ENCODE assay signal across 26 cellular contexts in the genomic region with DNA sequence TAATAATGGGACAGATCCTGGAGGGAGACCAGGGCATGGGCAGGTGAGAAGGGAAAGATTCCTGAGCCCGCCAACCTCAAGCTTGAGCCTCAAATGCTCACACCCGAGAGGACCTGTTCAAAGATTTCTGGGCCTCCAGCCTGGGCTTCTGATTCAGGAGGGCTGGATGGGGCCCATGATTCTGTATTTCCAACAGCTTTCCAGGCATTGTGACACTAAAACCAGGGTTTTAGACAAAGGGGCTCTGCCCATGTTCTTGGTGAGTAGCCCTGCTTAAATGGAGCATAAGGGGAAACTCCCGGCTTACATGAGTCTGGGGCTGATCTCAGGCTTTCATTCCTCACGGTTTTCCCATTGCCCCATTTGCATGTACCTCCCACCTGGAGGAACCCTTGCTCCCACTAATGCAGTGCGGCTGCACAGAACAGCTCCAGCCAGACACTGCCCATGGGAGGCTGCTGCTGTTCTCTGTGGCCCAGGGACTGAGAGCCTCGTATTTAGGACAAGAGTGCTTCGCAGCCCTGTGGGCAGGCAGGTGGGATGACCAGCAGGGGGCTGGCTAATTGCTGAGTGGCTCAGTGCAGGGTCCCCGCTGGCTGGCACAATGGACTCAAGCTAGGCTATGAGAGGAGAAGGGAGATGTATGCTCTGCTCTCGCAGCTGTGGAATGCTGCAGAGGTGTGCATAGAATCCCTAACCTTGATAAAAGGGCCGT.
DNase-seq lines count a peak whose midpoint lies in the region; ATAC-seq and TF ChIP-seq lines count a peak whose summit lies in the region.
"Had no signal": no experiment of that assay in that cellular context is flagged by ENCODE, and none has a peak within 500 bp of the region (broad histone marks: within the 10 kb centered on the region; RNA-seq: fewer than 3 reads in every experiment).

No MANE protein-coding gene starts in this region.

- no peak overlapping the region for H3K4me3 ChIP-seq in HCT116 (replicated peaks in 1 of 2; ENCODE audit: low read depth in 1 of 2, low read length in 2 of 2)
- H3K4me3 ChIP-seq: MG63, psoas muscle, smooth muscle cell, tibial nerve had no signal

- no peak overlapping the region for H3K9ac ChIP-seq in HCT116 (ENCODE audit: low read length)

- CTCF ChIA-PET in Calu3 (lab: Charles Lee) (no interaction called here), HCT116 (lab: Charles Lee) (no interaction called here)

- H3K4me3 Mint-ChIP-seq in Calu3 (ENCODE audit: low read depth, unreplicated experiment) = no peak overlapping the region
- H3K4me3 Mint-ChIP-seq in nephron progenitor cell = no peak overlapping the region
- H3K4me3 Mint-ChIP-seq: brain; IgD-negative memory B cell; natural killer cell treated with Interleukin-12 subunit alpha and Interleukin-12 subunit beta and Interleukin-15 and Interleukin-18, amount 100 ng/mL, for 72 hours had no signal

- DNase-seq in Calu3 (peak; percentile 39), HCT116 (ENCODE audit: low read depth, low spot score) (no peak), SK-N-DZ (ENCODE audit: low spot score) (peak; percentile 31), nephron progenitor cell (peak; percentile 28), NK-92 (lab: John Stamatoyannopoulos, UW; ENCODE audit: unreplicated experiment) (no peak), NCI-H128 (lab: John Stamatoyannopoulos, UW; ENCODE audit: unreplicated experiment) (no peak), ureter (ENCODE audit: low spot score) (no peak)
- DNase-seq: activated gamma-delta T cell; AML-193; effector CD8-positive, alpha-beta T cell; EL; MG63; midbrain; NCI-H187; NCI-H510A treated with DMSO at 0.1 percent for 48 hours; psoas muscle; stimulated activated CD4-positive, alpha-beta T cell treated with anti-CD3 and anti-CD28 coated beads, Interleukin-2, amount 100 ng/mL, for 48 hours; stimulated activated naive CD8-positive, alpha-beta T cell treated with anti-CD3 and anti-CD28 coated beads, Interleukin-15, Interleukin-2, amounts not matched to agents 100 U/mL and 50 U/mL, for 24 hours; T-helper 2 cell had no signal

- no peak overlapping the region for H3K4me2 ChIP-seq in HCT116 (ENCODE audit: low read length)
- H3K4me2 ChIP-seq: smooth muscle cell had no signal

- TF ChIP-seq POLR2A in HCT116 (IDR thresholded peaks at IDR 0.05; ENCODE audit: borderline replicate concordance, extremely low read depth, insufficient read depth, insufficient read length) = no peak

- H3K27me3 Mint-ChIP-seq in Calu3 (ENCODE audit: unreplicated experiment) (peaks cover 11% of the 10 kb centered on the region), nephron progenitor cell (ENCODE audit: low read depth, poor library complexity) (peaks cover 3% of the 10 kb centered on the region)
- H3K27me3 Mint-ChIP-seq: brain; IgD-negative memory B cell; natural killer cell treated with Interleukin-12 subunit alpha and Interleukin-12 subunit beta and Interleukin-15 and Interleukin-18, amount 100 ng/mL, for 72 hours had no signal

- no peak overlapping the region for H3K27ac Mint-ChIP-seq in Calu3 (ENCODE audit: unreplicated experiment)
- no peak overlapping the region for H3K27ac Mint-ChIP-seq in nephron progenitor cell
- H3K27ac Mint-ChIP-seq: IgD-negative memory B cell; natural killer cell treated with Interleukin-12 subunit alpha and Interleukin-12 subunit beta and Interleukin-15 and Interleukin-18, amount 100 ng/mL, for 72 hours had no signal

- no peaks in the 10 kb centered on the region for H3K9me2 ChIP-seq in HCT116 (ENCODE audit: insufficient read depth)

- intact Hi-C loops in Calu3 (cut with micrococcal nuclease; ENCODE audit: unreplicated experiment) = no loop called here
- intact Hi-C loops in HCT116 (cut with micrococcal nuclease) = no loop called here

- BruUV-seq in Calu3 (replicated peaks; lab: Mats Ljungman, UMichigan) (no TSS peak), HCT116 (replicated peaks; lab: Mats Ljungman, UMichigan) (no TSS peak)

- no peaks in the 10 kb centered on the region for H3K9me3 Mint-ChIP-seq in Calu3 (ENCODE audit: low read depth, unreplicated experiment)
- no peaks in the 10 kb centered on the region for H3K9me3 Mint-ChIP-seq in nephron progenitor cell
- H3K9me3 Mint-ChIP-seq: brain; natural killer cell treated with Interleukin-12 subunit alpha and Interleukin-12 subunit beta and Interleukin-15 and Interleukin-18, amount 100 ng/mL, for 72 hours had no signal

- H3K9me3 ChIP-seq in HCT116 (ENCODE audit: control insufficient read depth in 1 of 2, insufficient read depth in 1 of 2, low read depth in 1 of 2, low read length in 2 of 2) = no peaks in the 10 kb centered on the region
- H3K9me3 ChIP-seq: MG63, psoas muscle, tibial nerve had no signal

- peak; percentile 50; the same call in 1 of the 2 replicates for ATAC-seq in HCT116
- ATAC-seq: left lobe of liver; psoas muscle; stimulated activated naive CD8-positive, alpha-beta T cell treated with anti-CD3 and anti-CD28 coated beads, Interleukin-15, Interleukin-2, amounts not matched to agents 100 U/mL and 50 U/mL, for 24 hours had no signal

- no peaks in the 10 kb centered on the region for H4K20me1 ChIP-seq in HCT116 (ENCODE audit: insufficient read depth)

- H3K36me3 Mint-ChIP-seq in Calu3 (ENCODE audit: insufficient read depth, unreplicated experiment) (no peaks in the 10 kb centered on the region), nephron progenitor cell (ENCODE audit: low read depth) (no peaks in the 10 kb centered on the region)
- H3K36me3 Mint-ChIP-seq: brain; IgD-negative memory B cell; natural killer cell treated with Interleukin-12 subunit alpha and Interleukin-12 subunit beta and Interleukin-15 and Interleukin-18, amount 100 ng/mL, for 72 hours had no signal

- TF ChIP-seq CTCF in Calu3 (IDR thresholded peaks at IDR 0.05; ENCODE audit: unreplicated experiment) = peak; percentile 45
- peak in 2 of 3 experiments; percentile 16 to 25; a peak in 1 of 6 replicates for TF ChIP-seq CTCF in HCT116 (IDR thresholded peaks at IDR 0.05 in 2 of 3, conservative IDR thresholded peaks at IDR 0.05 in 1 of 3; ENCODE audit: borderline replicate concordance in 1 of 3, insufficient read depth in 1 of 3, low read depth in 2 of 3, low read length in 2 of 3)
- TF ChIP-seq CTCF in nephron progenitor cell (IDR thresholded peaks at IDR 0.05) = peak; percentile 27

- RAD21 ChIA-PET in HCT116 (lab: Charles Lee; ENCODE audit: low non-redundant PET in 1 of 2, low total read pairs in 2 of 2, uncharacterized antibody in 2 of 2, unreplicated experiment in 2 of 2) = no interaction called here

- POLR2A ChIA-PET in HCT116 (lab: Charles Lee) = no interaction called here

- H3K4me1 ChIP-seq in HCT116 (ENCODE audit: control insufficient read depth in 1 of 2, insufficient read depth in 2 of 2, low read length in 2 of 2) = no peaks in the 10 kb centered on the region
- H3K4me1 ChIP-seq: psoas muscle had no signal

- TF ChIP-seq RAD21 in HCT116 (IDR thresholded peaks at IDR 0.05; ENCODE audit: low read depth) = no peak

- H3K79me2 ChIP-seq in HCT116 (ENCODE audit: insufficient read depth, low read length) = no peaks in the 10 kb centered on the region

- H3K36me3 ChIP-seq in HCT116 (ENCODE audit: control insufficient read depth in 1 of 2, insufficient read depth in 2 of 2, low read length in 2 of 2) = no peaks in the 10 kb centered on the region
- H3K36me3 ChIP-seq: MG63, tibial nerve had no signal

- no peak overlapping the region for H3K27ac ChIP-seq in HCT116 (ENCODE audit: low read depth, low read length)
- H3K27ac ChIP-seq: HL-60, psoas muscle, tibial nerve had no signal

- H2AFZ ChIP-seq in HCT116 (ENCODE audit: low read depth, low read length, poor library complexity, severe bottlenecking) = no peak overlapping the region

- no peaks in the 10 kb centered on the region for H3K4me1 Mint-ChIP-seq in Calu3 (ENCODE audit: low read depth, unreplicated experiment)
- H3K4me1 Mint-ChIP-seq in nephron progenitor cell = peaks cover 41% of the 10 kb centered on the region

- no peaks in the 10 kb centered on the region for H3K27me3 ChIP-seq in HCT116 (ENCODE audit: insufficient read depth, low read length)
- H3K27me3 ChIP-seq: MG63, tibial nerve had no signal

TF ChIP-seq in HCT116, 20 proteins besides CTCF, POLR2A, EP300 and RAD21 (continues in another document):
- no peak for TF ChIP-seq SIN3A (IDR thresholded peaks at IDR 0.05; ENCODE audit: low read depth)
- TF ChIP-seq, protein P1, sequence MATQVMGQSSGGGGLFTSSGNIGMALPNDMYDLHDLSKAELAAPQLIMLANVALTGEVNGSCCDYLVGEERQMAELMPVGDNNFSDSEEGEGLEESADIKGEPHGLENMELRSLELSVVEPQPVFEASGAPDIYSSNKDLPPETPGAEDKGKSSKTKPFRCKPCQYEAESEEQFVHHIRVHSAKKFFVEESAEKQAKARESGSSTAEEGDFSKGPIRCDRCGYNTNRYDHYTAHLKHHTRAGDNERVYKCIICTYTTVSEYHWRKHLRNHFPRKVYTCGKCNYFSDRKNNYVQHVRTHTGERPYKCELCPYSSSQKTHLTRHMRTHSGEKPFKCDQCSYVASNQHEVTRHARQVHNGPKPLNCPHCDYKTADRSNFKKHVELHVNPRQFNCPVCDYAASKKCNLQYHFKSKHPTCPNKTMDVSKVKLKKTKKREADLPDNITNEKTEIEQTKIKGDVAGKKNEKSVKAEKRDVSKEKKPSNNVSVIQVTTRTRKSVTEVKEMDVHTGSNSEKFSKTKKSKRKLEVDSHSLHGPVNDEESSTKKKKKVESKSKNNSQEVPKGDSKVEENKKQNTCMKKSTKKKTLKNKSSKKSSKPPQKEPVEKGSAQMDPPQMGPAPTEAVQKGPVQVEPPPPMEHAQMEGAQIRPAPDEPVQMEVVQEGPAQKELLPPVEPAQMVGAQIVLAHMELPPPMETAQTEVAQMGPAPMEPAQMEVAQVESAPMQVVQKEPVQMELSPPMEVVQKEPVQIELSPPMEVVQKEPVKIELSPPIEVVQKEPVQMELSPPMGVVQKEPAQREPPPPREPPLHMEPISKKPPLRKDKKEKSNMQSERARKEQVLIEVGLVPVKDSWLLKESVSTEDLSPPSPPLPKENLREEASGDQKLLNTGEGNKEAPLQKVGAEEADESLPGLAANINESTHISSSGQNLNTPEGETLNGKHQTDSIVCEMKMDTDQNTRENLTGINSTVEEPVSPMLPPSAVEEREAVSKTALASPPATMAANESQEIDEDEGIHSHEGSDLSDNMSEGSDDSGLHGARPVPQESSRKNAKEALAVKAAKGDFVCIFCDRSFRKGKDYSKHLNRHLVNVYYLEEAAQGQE (IDR thresholded peaks at IDR 0.05; ENCODE audit: low read depth) = no peak
- TF ChIP-seq CEBPB (IDR thresholded peaks at IDR 0.05; ENCODE audit: low read depth) = no peak
- TF ChIP-seq TCF7L2 (IDR thresholded peaks at IDR 0.05; ENCODE audit: borderline replicate concordance, extremely low read depth, insufficient read depth, insufficient read length) = no peak
- no peak for TF ChIP-seq POLR2AphosphoS5 (IDR thresholded peaks at IDR 0.05; ENCODE audit: low read depth, low read length)
- no peak for TF ChIP-seq JUND (IDR thresholded peaks at IDR 0.05)
- TF ChIP-seq YY1 (IDR thresholded peaks at IDR 0.05; ENCODE audit: extremely low read depth, insufficient replicate concordance, low read depth, low read length) = no peak
- no peak for TF ChIP-seq EGR1 (IDR thresholded peaks at IDR 0.05; ENCODE audit: low read depth)
- no peak for TF ChIP-seq SRF (IDR thresholded peaks at IDR 0.05; ENCODE audit: low read depth)

Comparison
In these comparisons a context has a peak if more than half of its experiments do, and no peak if none do; other contexts are left out.
1. DNase-seq: peak in Calu3 (single experiment), SK-N-DZ (single experiment) and nephron progenitor cell (single experiment); none in HCT116 (single experiment), NK-92 (single experiment), NCI-H128 (single experiment) and ureter (single experiment).
2. Peak in every context shown above with its lines, with median percentiles within 50 percentile points of each other: CTCF ChIP-seq.